Comparison of ENCODE assay signal across 8 cellular contexts in genomic region chr4:6198768-6199343, GRCh38. TPM values are rescaled to one million over a fixed set of nuclear protein-coding genes. Genes with fewer than 3 reads are reported as not detected.
DNase-seq lines count a peak whose midpoint lies in the region; ATAC-seq and TF ChIP-seq lines count a peak whose summit lies in the region.

No MANE protein-coding gene starts in this region.

- H3K27ac ChIP-seq in cardiac muscle cell, result no peak overlapping the region

- no peak for ATAC-seq in left ventricle myocardium superior
- ATAC-seq in HG02884 (IDR thresholded peaks at IDR 0.05; ENCODE audit: unreplicated experiment), result no peak

- peaks cover 29% of the 10 kb centered on the region for H3K27me3 ChIP-seq in cardiac muscle cell

- no peaks in the 10 kb centered on the region for H3K9me3 ChIP-seq in cardiac muscle cell (ENCODE audit: low read depth)

- H3K36me3 ChIP-seq in cardiac muscle cell, result no peaks in the 10 kb centered on the region

- H3K27ac Mint-ChIP-seq in type B pancreatic cell, result no peak overlapping the region

- peak overlapping the region; percentile 95 for H3K4me3 ChIP-seq in cardiac muscle cell

- TF ChIP-seq CTCF in cardiac muscle cell (IDR thresholded peaks at IDR 0.05; ENCODE audit: low read depth, low read length), result no peak
- no peak for TF ChIP-seq CTCF in type B pancreatic cell (conservative IDR thresholded peaks at IDR 0.05)

- intact Hi-C loops in left ventricle myocardium superior (cut with micrococcal nuclease), result no loop called here

- DNase-seq in cardiac muscle cell (ENCODE audit: low read depth in 1 of 2, low spot score in 1 of 2) (peak; percentile 25 to 43), left ventricle myocardium superior (no peak), iris pigment epithelial cell (ENCODE audit: low read depth) (peak; percentile 15), type B pancreatic cell (ENCODE audit: extremely low spot score, unreplicated experiment) (no peak), NOMO-1 (lab: John Stamatoyannopoulos, UW; ENCODE audit: unreplicated experiment in 2 of 2) (no peak), OCI-M1 (lab: John Stamatoyannopoulos, UW) (no peak)
- DNase-seq in activated T-cell treated with anti-CD3 and anti-CD28 coated beads, Interleukin-2, amount 50 U/mL, for 48 hours, result peak; percentile 52 to 60

- no peaks in the 10 kb centered on the region for H3K4me1 Mint-ChIP-seq in type B pancreatic cell (ENCODE audit: unreplicated experiment)

- H3K27me3 Mint-ChIP-seq in type B pancreatic cell, result peaks cover 75% of the 10 kb centered on the region

- H3K4me3 Mint-ChIP-seq in type B pancreatic cell, result peak overlapping the region; percentile 83

- H3K4me1 ChIP-seq in cardiac muscle cell (ENCODE audit: low read depth), result peaks cover 3% of the 10 kb centered on the region

- H3K9me3 Mint-ChIP-seq in type B pancreatic cell, result peaks cover 9% of the 10 kb centered on the region

- H3K36me3 Mint-ChIP-seq in type B pancreatic cell, result peaks cover 4% of the 10 kb centered on the region

RNA-seq across cellular contexts. Expression of gene JAKMIP1, which starts 1.5 kb away (rescaled TPM):
- 0.14 and 1.2 TPM in 2 replicates for total RNA-seq in cardiac muscle cell
- polyA plus RNA-seq in cardiac muscle cell, result 0.42 and 0.68 TPM in 2 replicates
- total RNA-seq in left ventricle myocardium superior, result not detected
- 0.89 and 2.0 TPM in 2 replicates for total RNA-seq in type B pancreatic cell (ENCODE audit: low replicate concordance)

Comparison
In these comparisons a context has a peak if more than half of its experiments do, and no peak if none do; other contexts are left out.
1. DNase-seq: peak in cardiac muscle cell (2 of 2), activated T-cell treated with anti-CD3 and anti-CD28 coated beads, Interleukin-2, amount 50 U/mL, for 48 hours (2 of 2) and iris pigment epithelial cell (single experiment); none in left ventricle myocardium superior (single experiment), type B pancreatic cell (single experiment), NOMO-1 (0 of 2) and OCI-M1 (single experiment).